In the genomic region with DNA sequence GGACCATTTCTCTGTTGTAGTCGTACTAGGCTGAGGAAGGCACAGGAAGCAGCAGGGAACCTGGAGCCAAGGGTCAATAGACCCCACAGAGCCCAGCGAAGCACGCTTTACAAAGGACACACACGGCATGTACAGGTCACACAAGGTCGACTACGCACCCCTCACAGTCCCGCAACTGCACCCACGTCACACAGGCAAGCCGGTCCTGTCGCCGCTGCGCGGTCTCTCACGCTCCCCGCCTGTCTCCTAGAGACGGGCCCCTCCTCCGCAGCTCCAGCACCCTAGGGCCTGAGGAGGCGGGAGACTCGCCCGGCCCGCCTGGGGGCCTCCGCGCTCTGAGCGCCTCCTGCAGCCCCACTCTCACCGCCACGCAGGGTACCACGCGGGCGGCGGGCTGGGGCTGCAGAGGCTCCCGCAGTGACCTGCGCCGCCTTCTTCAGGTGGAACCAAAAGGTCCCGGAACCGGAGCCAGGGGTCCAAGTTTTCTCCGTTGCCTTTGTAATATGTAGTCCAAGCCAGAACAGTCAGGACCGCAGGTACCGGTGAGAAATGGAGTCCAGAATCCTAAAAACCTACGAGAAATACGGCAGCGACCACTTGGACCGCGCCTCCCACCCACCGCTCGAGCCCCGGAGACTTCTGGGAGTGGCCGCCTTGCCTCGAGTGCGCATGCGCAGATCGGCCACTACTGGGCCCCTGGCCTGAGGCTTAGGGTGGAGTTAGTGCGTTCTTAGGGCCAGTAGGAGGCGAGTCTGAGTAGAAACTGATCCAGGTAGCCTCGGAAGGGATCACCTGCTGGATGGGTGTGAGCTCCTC, we compare ENCODE assay signal across 1 cellular context.
TF ChIP-seq lines count a peak whose summit lies in the region.

A gene (minus strand): TSS at position 651 of the 816 bp plus-strand sequence. CDS start 8,143 bp downstream, outside the sequence.

TF ChIP-seq in HepG2, 621 proteins besides CTCF, POLR2A, EP300 and RAD21 (continued from another document and continues in another):
- TF ChIP-seq ZBTB7A (CRISPR knock-in tag; IDR thresholded peaks at IDR 0.05) (no peak), CENPX (CRISPR knock-in tag; IDR thresholded peaks at IDR 0.05) (no peak), ZNF224 (CRISPR knock-in tag; IDR thresholded peaks at IDR 0.05) (no peak; the same call in 1 of the 2 replicates), PHF21A (CRISPR knock-in tag; IDR thresholded peaks at IDR 0.05) (peak; percentile 55; the same call in 1 of the 2 replicates), ZNF572 (CRISPR knock-in tag; IDR thresholded peaks at IDR 0.05) (0 out of 2 replicates have a peak, but pooled peaks have one; percentile 38), IRF2 (CRISPR knock-in tag; IDR thresholded peaks at IDR 0.05) (peak; percentile 23; the same call in 1 of the 2 replicates), SPEN (CRISPR knock-in tag; IDR thresholded peaks at IDR 0.05; ENCODE audit: low read depth) (peak; percentile 68), ZSCAN20 (CRISPR knock-in tag; IDR thresholded peaks at IDR 0.05; ENCODE audit: borderline replicate concordance) (no peak), MTA3 (CRISPR knock-in tag; IDR thresholded peaks at IDR 0.05) (no peak), TCF7 (IDR thresholded peaks at IDR 0.05; ENCODE audit: low read depth) (no peak), CHCHD3 (CRISPR knock-in tag; IDR thresholded peaks at IDR 0.05) (no peak), ZNF713 (CRISPR knock-in tag; IDR thresholded peaks at IDR 0.05) (no peak), MED13 (CRISPR knock-in tag; IDR thresholded peaks at IDR 0.05) (no peak), ZNF556 (CRISPR knock-in tag; IDR thresholded peaks at IDR 0.05; ENCODE audit: borderline replicate concordance) (peak; percentile 32; the same call in 1 of the 2 replicates), ZNF775 (CRISPR knock-in tag; IDR thresholded peaks at IDR 0.05; ENCODE audit: borderline replicate concordance) (no peak), ATM (IDR thresholded peaks at IDR 0.05; ENCODE audit: borderline replicate concordance) (no peak), MTF2 (CRISPR knock-in tag; IDR thresholded peaks at IDR 0.05; ENCODE audit: borderline replicate concordance) (no peak), ZNF616 (CRISPR knock-in tag; IDR thresholded peaks at IDR 0.05; ENCODE audit: low read depth) (no peak), ZNF660 (CRISPR knock-in tag; IDR thresholded peaks at IDR 0.05; ENCODE audit: borderline replicate concordance, low read depth) (no peak), ZNF878 (CRISPR knock-in tag; IDR thresholded peaks at IDR 0.05) (no peak), PTBP1 (IDR thresholded peaks at IDR 0.05; ENCODE audit: low read depth, low read length, poor library complexity, severe bottlenecking) (no peak), NCOA2 (CRISPR knock-in tag; IDR thresholded peaks at IDR 0.05) (no peak), NCOR1 (IDR thresholded peaks at IDR 0.05; ENCODE audit: borderline replicate concordance, low read length) (no peak), KAT8 (CRISPR knock-in tag; IDR thresholded peaks at IDR 0.05) (peak; percentile 44; the same call in 1 of the 2 replicates), POLR2AphosphoS5 (IDR thresholded peaks at IDR 0.05; ENCODE audit: low read depth, low read length) (peak; percentile 92), ZNF138 (CRISPR knock-in tag; IDR thresholded peaks at IDR 0.05; ENCODE audit: low read depth) (no peak), NFRKB (IDR thresholded peaks at IDR 0.05) (no peak), MLLT10 (CRISPR knock-in tag; IDR thresholded peaks at IDR 0.05) (no peak), RBM39 (IDR thresholded peaks at IDR 0.05; ENCODE audit: low read depth, low read length, poor library complexity, severe bottlenecking) (peak; percentile 60), JUN (CRISPR knock-in tag; IDR thresholded peaks at IDR 0.05) (no peak), ZNF644 (CRISPR knock-in tag; IDR thresholded peaks at IDR 0.05; ENCODE audit: low read depth) (no peak), PRPF4 (IDR thresholded peaks at IDR 0.05; ENCODE audit: low read depth, low read length, poor library complexity, severe bottlenecking) (no peak)
- TF ChIP-seq, protein P1, sequence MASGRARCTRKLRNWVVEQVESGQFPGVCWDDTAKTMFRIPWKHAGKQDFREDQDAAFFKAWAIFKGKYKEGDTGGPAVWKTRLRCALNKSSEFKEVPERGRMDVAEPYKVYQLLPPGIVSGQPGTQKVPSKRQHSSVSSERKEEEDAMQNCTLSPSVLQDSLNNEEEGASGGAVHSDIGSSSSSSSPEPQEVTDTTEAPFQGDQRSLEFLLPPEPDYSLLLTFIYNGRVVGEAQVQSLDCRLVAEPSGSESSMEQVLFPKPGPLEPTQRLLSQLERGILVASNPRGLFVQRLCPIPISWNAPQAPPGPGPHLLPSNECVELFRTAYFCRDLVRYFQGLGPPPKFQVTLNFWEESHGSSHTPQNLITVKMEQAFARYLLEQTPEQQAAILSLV (CRISPR knock-in tag; IDR thresholded peaks at IDR 0.05; ENCODE audit: borderline replicate concordance), result peak; percentile 88; the same call in 1 of the 2 replicates
- TF ChIP-seq, protein P2, sequence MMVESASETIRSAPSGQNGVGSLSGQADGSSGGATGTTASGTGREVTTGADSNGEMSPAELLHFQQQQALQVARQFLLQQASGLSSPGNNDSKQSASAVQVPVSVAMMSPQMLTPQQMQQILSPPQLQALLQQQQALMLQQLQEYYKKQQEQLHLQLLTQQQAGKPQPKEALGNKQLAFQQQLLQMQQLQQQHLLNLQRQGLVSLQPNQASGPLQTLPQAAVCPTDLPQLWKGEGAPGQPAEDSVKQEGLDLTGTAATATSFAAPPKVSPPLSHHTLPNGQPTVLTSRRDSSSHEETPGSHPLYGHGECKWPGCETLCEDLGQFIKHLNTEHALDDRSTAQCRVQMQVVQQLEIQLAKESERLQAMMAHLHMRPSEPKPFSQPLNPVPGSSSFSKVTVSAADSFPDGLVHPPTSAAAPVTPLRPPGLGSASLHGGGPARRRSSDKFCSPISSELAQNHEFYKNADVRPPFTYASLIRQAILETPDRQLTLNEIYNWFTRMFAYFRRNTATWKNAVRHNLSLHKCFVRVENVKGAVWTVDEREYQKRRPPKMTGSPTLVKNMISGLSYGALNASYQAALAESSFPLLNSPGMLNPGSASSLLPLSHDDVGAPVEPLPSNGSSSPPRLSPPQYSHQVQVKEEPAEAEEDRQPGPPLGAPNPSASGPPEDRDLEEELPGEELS (CRISPR knock-in tag; IDR thresholded peaks at IDR 0.05), result no peak
- TF ChIP-seq, protein P3, sequence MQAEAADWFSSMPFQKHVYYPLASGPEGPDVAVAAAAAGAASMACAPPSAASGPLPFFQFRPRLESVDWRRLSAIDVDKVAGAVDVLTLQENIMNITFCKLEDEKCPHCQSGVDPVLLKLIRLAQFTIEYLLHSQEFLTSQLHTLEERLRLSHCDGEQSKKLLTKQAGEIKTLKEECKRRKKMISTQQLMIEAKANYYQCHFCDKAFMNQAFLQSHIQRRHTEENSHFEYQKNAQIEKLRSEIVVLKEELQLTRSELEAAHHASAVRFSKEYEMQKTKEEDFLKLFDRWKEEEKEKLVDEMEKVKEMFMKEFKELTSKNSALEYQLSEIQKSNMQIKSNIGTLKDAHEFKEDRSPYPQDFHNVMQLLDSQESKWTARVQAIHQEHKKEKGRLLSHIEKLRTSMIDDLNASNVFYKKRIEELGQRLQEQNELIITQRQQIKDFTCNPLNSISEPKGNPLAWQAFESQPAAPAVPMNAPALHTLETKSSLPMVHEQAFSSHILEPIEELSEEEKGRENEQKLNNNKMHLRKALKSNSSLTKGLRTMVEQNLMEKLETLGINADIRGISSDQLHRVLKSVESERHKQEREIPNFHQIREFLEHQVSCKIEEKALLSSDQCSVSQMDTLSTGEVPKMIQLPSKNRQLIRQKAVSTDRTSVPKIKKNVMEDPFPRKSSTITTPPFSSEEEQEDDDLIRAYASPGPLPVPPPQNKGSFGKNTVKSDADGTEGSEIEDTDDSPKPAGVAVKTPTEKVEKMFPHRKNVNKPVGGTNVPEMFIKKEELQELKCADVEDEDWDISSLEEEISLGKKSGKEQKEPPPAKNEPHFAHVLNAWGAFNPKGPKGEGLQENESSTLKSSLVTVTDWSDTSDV (CRISPR knock-in tag; IDR thresholded peaks at IDR 0.05), result no peak
- TF ChIP-seq, protein P4, sequence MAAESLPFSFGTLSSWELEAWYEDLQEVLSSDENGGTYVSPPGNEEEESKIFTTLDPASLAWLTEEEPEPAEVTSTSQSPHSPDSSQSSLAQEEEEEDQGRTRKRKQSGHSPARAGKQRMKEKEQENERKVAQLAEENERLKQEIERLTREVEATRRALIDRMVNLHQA (CRISPR knock-in tag; IDR thresholded peaks at IDR 0.05), result no peak
- TF ChIP-seq, protein P5, sequence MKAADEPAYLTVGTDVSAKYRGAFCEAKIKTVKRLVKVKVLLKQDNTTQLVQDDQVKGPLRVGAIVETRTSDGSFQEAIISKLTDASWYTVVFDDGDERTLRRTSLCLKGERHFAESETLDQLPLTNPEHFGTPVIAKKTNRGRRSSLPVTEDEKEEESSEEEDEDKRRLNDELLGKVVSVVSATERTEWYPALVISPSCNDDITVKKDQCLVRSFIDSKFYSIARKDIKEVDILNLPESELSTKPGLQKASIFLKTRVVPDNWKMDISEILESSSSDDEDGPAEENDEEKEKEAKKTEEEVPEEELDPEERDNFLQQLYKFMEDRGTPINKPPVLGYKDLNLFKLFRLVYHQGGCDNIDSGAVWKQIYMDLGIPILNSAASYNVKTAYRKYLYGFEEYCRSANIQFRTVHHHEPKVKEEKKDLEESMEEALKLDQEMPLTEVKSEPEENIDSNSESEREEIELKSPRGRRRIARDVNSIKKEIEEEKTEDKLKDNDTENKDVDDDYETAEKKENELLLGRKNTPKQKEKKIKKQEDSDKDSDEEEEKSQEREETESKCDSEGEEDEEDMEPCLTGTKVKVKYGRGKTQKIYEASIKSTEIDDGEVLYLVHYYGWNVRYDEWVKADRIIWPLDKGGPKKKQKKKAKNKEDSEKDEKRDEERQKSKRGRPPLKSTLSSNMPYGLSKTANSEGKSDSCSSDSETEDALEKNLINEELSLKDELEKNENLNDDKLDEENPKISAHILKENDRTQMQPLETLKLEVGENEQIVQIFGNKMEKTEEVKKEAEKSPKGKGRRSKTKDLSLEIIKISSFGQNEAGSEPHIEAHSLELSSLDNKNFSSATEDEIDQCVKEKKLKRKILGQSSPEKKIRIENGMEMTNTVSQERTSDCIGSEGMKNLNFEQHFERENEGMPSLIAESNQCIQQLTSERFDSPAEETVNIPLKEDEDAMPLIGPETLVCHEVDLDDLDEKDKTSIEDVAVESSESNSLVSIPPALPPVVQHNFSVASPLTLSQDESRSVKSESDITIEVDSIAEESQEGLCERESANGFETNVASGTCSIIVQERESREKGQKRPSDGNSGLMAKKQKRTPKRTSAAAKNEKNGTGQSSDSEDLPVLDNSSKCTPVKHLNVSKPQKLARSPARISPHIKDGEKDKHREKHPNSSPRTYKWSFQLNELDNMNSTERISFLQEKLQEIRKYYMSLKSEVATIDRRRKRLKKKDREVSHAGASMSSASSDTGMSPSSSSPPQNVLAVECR (CRISPR knock-in tag; IDR thresholded peaks at IDR 0.05; ENCODE audit: borderline replicate concordance), result peak; percentile 63; the same call in 1 of the 2 replicates
- TF ChIP-seq, protein P6, sequence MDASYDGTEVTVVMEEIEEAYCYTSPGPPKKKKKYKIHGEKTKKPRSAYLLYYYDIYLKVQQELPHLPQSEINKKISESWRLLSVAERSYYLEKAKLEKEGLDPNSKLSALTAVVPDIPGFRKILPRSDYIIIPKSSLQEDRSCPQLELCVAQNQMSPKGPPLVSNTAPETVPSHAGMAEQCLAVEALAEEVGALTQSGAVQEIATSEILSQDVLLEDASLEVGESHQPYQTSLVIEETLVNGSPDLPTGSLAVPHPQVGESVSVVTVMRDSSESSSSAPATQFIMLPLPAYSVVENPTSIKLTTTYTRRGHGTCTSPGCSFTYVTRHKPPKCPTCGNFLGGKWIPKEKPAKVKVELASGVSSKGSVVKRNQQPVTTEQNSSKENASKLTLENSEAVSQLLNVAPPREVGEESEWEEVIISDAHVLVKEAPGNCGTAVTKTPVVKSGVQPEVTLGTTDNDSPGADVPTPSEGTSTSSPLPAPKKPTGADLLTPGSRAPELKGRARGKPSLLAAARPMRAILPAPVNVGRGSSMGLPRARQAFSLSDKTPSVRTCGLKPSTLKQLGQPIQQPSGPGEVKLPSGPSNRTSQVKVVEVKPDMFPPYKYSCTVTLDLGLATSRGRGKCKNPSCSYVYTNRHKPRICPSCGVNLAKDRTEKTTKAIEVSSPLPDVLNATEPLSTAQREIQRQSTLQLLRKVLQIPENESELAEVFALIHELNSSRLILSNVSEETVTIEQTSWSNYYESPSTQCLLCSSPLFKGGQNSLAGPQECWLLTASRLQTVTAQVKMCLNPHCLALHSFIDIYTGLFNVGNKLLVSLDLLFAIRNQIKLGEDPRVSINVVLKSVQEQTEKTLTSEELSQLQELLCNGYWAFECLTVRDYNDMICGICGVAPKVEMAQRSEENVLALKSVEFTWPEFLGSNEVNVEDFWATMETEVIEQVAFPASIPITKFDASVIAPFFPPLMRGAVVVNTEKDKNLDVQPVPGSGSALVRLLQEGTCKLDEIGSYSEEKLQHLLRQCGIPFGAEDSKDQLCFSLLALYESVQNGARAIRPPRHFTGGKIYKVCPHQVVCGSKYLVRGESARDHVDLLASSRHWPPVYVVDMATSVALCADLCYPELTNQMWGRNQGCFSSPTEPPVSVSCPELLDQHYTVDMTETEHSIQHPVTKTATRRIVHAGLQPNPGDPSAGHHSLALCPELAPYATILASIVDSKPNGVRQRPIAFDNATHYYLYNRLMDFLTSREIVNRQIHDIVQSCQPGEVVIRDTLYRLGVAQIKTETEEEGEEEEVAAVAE (CRISPR knock-in tag; IDR thresholded peaks at IDR 0.05; ENCODE audit: borderline replicate concordance), result no peak
- TF ChIP-seq, protein P7, sequence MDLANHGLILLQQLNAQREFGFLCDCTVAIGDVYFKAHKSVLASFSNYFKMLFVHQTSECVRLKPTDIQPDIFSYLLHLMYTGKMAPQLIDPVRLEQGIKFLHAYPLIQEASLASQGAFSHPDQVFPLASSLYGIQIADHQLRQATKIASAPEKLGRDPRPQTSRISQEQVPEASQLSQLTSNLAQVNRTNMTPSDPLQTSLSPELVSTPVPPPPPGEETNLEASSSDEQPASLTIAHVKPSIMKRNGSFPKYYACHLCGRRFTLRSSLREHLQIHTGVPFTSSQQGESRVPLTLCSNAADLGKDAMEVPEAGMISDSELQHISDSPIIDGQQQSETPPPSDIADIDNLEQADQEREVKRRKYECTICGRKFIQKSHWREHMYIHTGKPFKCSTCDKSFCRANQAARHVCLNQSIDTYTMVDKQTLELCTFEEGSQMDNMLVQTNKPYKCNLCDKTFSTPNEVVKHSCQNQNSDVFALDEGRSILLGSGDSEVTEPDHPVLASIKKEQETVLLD (CRISPR knock-in tag; IDR thresholded peaks at IDR 0.05; ENCODE audit: low read depth), result no peak
- TF ChIP-seq, protein P8, sequence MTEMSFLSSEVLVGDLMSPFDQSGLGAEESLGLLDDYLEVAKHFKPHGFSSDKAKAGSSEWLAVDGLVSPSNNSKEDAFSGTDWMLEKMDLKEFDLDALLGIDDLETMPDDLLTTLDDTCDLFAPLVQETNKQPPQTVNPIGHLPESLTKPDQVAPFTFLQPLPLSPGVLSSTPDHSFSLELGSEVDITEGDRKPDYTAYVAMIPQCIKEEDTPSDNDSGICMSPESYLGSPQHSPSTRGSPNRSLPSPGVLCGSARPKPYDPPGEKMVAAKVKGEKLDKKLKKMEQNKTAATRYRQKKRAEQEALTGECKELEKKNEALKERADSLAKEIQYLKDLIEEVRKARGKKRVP (CRISPR knock-in tag; IDR thresholded peaks at IDR 0.05), result no peak
